In genomic region chr17:40445769-40446468, GRCh38 we compare ENCODE assay signal across 10 cellular contexts. TPM values are rescaled to one million over a fixed set of nuclear protein-coding genes. Genes with fewer than 3 reads are reported as not detected.
A peak's percentile ranks its signal among the peaks of the same experiment; 100 is the strongest.
DNase-seq lines count a peak whose midpoint lies in the region; ATAC-seq and TF ChIP-seq lines count a peak whose summit lies in the region.
"Had no signal": no experiment of that assay in that cellular context is flagged by ENCODE, and none has a peak within 500 bp of the region (broad histone marks: within the 10 kb centered on the region; RNA-seq: fewer than 3 reads in every experiment).

No MANE protein-coding gene starts in this region.

- no peak for DNase-seq in CD8-positive, alpha-beta T cell
- no peak for DNase-seq in Peyer's patch
- DNase-seq in esophagus squamous epithelium (lab: John Stamatoyannopoulos, UW), result no peak
- DNase-seq in ovary, result no peak
- DNase-seq in GM19240 (ENCODE audit: insufficient read length, low spot score), result no peak
- no peak for DNase-seq in superior temporal gyrus (ENCODE audit: extremely low spot score)
- no peak for DNase-seq in DMS53 treated with DMSO at 0.1 percent for 48 hours (lab: John Stamatoyannopoulos, UW; ENCODE audit: unreplicated experiment)
- DNase-seq: head of caudate nucleus, NCI-H2081 treated with DMSO at 0.1 percent for 48 hours had no signal

- H3K4me3 Mint-ChIP-seq in CD8-positive, alpha-beta T cell, result peak overlapping the region; percentile 32

- intact Hi-C loops in CD8-positive, alpha-beta T cell (cut with DNase I, micrococcal nuclease), result no loop called here
- intact Hi-C loops in esophagus squamous epithelium (cut with DNase I) (no loop called here), ovary (cut with DNase I) (loop anchor here in 2 of 4 donors (2.0 to 5.0 kb wide), 2 partner anchors 111 to 113 kb away; no protein-coding TSS in a partner anchor)

- H3K36me3 Mint-ChIP-seq in CD8-positive, alpha-beta T cell, result no peaks in the 10 kb centered on the region

- H3K36me3 ChIP-seq in CD8-positive, alpha-beta T cell (ENCODE audit: insufficient read depth, low read length), result no peaks in the 10 kb centered on the region
- no peaks in the 10 kb centered on the region for H3K36me3 ChIP-seq in Peyer's patch
- no peaks in the 10 kb centered on the region for H3K36me3 ChIP-seq in esophagus squamous epithelium
- H3K36me3 ChIP-seq in ovary, result no peaks in the 10 kb centered on the region

- peaks cover 31% of the 10 kb centered on the region for H3K4me1 Mint-ChIP-seq in CD8-positive, alpha-beta T cell (ENCODE audit: low read depth)

- peaks cover 3% of the 10 kb centered on the region for H3K27me3 Mint-ChIP-seq in CD8-positive, alpha-beta T cell (ENCODE audit: low read depth)

- TF ChIP-seq EP300 in ovary (IDR thresholded peaks at IDR 0.05), result no peak

- H3K4me3 ChIP-seq in CD8-positive, alpha-beta T cell (ENCODE audit: low read depth, low read length), result no peak overlapping the region
- H3K4me3 ChIP-seq in Peyer's patch (peak overlapping the region; percentile 1 to 89 (median 64)), esophagus squamous epithelium (peak overlapping the region; percentile 59 to 90 (median 73)), ovary (peak overlapping the region; percentile 74)

- CTCF ChIA-PET in CD8-positive, alpha-beta T cell (lab: Charles Lee), result interaction anchor here (0.7 to 6.7 kb wide), 6 partner anchors 11 to 1514 kb away, joined by 3 to 51 read pairs (median 4); partner anchors contain the start of gene GJD3

- H3K27ac Mint-ChIP-seq in CD8-positive, alpha-beta T cell, result no peak overlapping the region

- H3K9me3 ChIP-seq in CD8-positive, alpha-beta T cell (ENCODE audit: low read length), result no peaks in the 10 kb centered on the region
- H3K9me3 ChIP-seq in Peyer's patch (no peaks in the 10 kb centered on the region), esophagus squamous epithelium (no peaks in the 10 kb centered on the region), ovary (no peaks in the 10 kb centered on the region)

- H3K27ac ChIP-seq in CD8-positive, alpha-beta T cell (ENCODE audit: low read depth, low read length), result no peak overlapping the region
- H3K27ac ChIP-seq in Peyer's patch (peak overlapping the region; percentile 74 to 97 (median 84)), esophagus squamous epithelium (peak overlapping the region; percentile 89 to 99 (median 96)), ovary (peak overlapping the region; percentile 74 to 89)

- H3K4me1 ChIP-seq in CD8-positive, alpha-beta T cell (ENCODE audit: insufficient read depth, low read length), result peaks cover 22% of the 10 kb centered on the region
- H3K4me1 ChIP-seq in Peyer's patch (peaks cover 3 to 71% (median 16%) of the 10 kb centered on the region in 4 donors), esophagus squamous epithelium (peaks cover 44 to 91% (median 63%) of the 10 kb centered on the region in 3 donors), ovary (ENCODE audit: insufficient read depth) (peaks cover 36% of the 10 kb centered on the region)

- POLR2A ChIA-PET in CD8-positive, alpha-beta T cell (lab: Charles Lee), result no interaction called here

- H3K9me3 Mint-ChIP-seq in CD8-positive, alpha-beta T cell, result no peaks in the 10 kb centered on the region

- WGBS in esophagus squamous epithelium, 2 donors, result 36 to 49% methylated on average over 8 to 10 of the region's 10 CpGs
- 9 to 14% (median 10%) methylated on average over 10 of the region's 10 CpGs for WGBS in ovary, 3 donors

- TF ChIP-seq POLR2A in Peyer's patch (IDR thresholded peaks at IDR 0.05), result no peak
- TF ChIP-seq POLR2A in esophagus squamous epithelium (IDR thresholded peaks at IDR 0.05), result no peak
- TF ChIP-seq POLR2A in ovary (IDR thresholded peaks at IDR 0.05), result no peak

- ATAC-seq in CD8-positive, alpha-beta T cell, result no peak
- no peak for ATAC-seq in GM18867 (IDR thresholded peaks at IDR 0.05; ENCODE audit: unreplicated experiment)

- TF ChIP-seq CTCF in CD8-positive, alpha-beta T cell (IDR thresholded peaks at IDR 0.05), result no peak
- TF ChIP-seq CTCF in Peyer's patch (IDR thresholded peaks at IDR 0.05) (peak in 3 of 6 experiments; percentile 14 to 17 (median 16)), esophagus squamous epithelium (IDR thresholded peaks at IDR 0.05) (peak in 1 of 6 experiments; percentile 25), ovary (IDR thresholded peaks at IDR 0.05) (peak in 1 of 3 donors; percentile 33)

- no peaks in the 10 kb centered on the region for H3K27me3 ChIP-seq in CD8-positive, alpha-beta T cell (ENCODE audit: insufficient read depth, low read length)
- H3K27me3 ChIP-seq in Peyer's patch, result no peaks in the 10 kb centered on the region
- no peaks in the 10 kb centered on the region for H3K27me3 ChIP-seq in esophagus squamous epithelium
- H3K27me3 ChIP-seq in ovary, result no peaks in the 10 kb centered on the region

RNA-seq across cellular contexts. Expression of gene IGFBP4, which starts 2.7 kb away (rescaled TPM):
- total RNA-seq in CD8-positive, alpha-beta T cell, result 1 to 10 TPM; 5.1 to 5.2 TPM
- 100 to 1,000 TPM in 3 of 4 donors, 10 to 100 TPM in 1; 70.6 to 220 (median 133) TPM for total RNA-seq in Peyer's patch
- total RNA-seq in esophagus squamous epithelium, result 100 to 1,000 TPM in 1 of 4 donors, 10 to 100 TPM in 3; 27.1 to 154 (median 73.0) TPM
- 1,000 to 10,000 TPM in 5 of 7 donors, 100 to 1,000 TPM in 2; 457 to 3,447 (median 1,460) TPM for total RNA-seq in ovary
- 100 to 1,000 TPM; 634 to 809 TPM for polyA plus RNA-seq in ovary

RNA-seq across cellular contexts. Expression of gene TOP2A, which starts 28.2 kb away (rescaled TPM):
- total RNA-seq in CD8-positive, alpha-beta T cell, result 1 to 10 TPM; 2.9 TPM
- total RNA-seq in Peyer's patch, result 10 to 100 TPM; 11.8 to 32.2 (median 16.5) TPM
- 10 to 100 TPM; 24.9 to 87.1 (median 50.6) TPM for total RNA-seq in esophagus squamous epithelium
- 1 to 10 TPM in 3 of 7 donors, under 1 TPM in 4; 0.36 to 4.5 (median 0.82) TPM for total RNA-seq in ovary
- polyA plus RNA-seq in ovary, result 1 to 10 TPM; 1.2 to 3.3 TPM

RNA-seq across cellular contexts. Expression of gene TNS4, which starts 55.5 kb away (rescaled TPM):
- total RNA-seq in CD8-positive, alpha-beta T cell, result 1 to 10 TPM; 1.9 to 2.9 TPM
- total RNA-seq in Peyer's patch (1 to 10 TPM in 3 of 4 donors, under 1 TPM in 1; 0.54 to 2.5 (median 1.7) TPM), esophagus squamous epithelium (100 to 1,000 TPM in 1 of 4 donors, 10 to 100 TPM in 3; 34.6 to 104 (median 71.1) TPM), ovary (1 to 10 TPM in 1 of 7 donors, under 1 TPM in 2, not detected in 4; 0.13 to 6.2 (median 0.95) TPM)
- under 1 TPM in 1 of 2 donors, not detected in 1; 0.13 TPM for polyA plus RNA-seq in ovary

Comparison
In these comparisons a context has a peak if more than half of its experiments do, and no peak if none do; other contexts are left out.
1. RNA of gene IGFBP4, which starts 2.7 kb away (total RNA-seq): 457 to 3,447 TPM in ovary, 70.6 to 220 TPM in Peyer's patch and 27.1 to 154 TPM in esophagus squamous epithelium; 5.1 to 5.2 TPM in CD8-positive, alpha-beta T cell; every median in the first group is over 4 times any median in the second.
2. RNA of gene TNS4, which starts 55.5 kb away (total RNA-seq): 34.6 to 104 TPM in esophagus squamous epithelium; 1.9 to 2.9 TPM in CD8-positive, alpha-beta T cell, 0.54 to 2.5 TPM in Peyer's patch and 0.13 to 6.2 TPM in ovary; every median in the first group is over 4 times any median in the second.